9 cellular contexts compared by ENCODE assay signal in the genomic region with DNA sequence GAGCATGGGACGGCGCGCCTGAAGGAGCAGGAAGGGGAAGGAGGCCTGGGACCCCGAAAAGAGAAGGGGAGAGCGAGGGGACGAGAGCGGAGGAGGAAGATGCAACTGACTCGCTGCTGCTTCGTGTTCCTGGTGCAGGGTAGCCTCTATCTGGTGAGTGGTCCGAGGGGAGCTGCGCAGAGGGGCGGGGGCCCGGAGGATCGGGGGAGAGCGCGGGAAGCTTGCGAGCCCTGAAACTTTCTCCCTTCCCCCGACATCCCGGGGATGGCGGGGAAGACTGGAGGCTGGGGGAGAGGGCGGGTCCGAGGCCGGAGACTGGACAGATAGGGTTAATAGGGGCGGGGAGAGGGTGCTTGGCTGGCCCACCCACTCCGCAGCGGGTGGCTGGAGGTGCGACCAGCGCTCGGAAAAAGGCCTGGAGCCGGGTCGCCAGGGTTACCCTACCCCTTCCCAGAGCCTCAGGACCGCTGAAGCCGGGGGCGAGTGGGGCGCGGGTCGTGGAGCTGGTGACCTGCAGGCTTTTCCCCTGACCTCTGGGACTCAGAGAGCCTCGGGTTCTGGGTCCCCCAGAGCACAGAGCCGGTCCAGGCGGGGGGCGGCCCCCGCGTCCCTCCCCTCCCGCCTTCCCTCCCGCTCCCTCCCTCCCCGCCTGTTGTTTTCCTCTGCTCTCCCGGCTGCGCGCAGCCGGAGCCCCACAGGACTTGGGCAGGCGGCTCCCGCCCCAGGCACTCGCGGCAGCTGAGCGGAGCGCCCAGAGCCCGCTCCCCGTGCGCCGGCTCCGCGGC. TPM values are rescaled to one million over a fixed set of nuclear protein-coding genes. Genes with fewer than 3 reads are reported as not detected.
DNase-seq lines count a peak whose midpoint lies in the region; ATAC-seq and TF ChIP-seq lines count a peak whose summit lies in the region.
"Had no signal": no experiment of that assay in that cellular context is flagged by ENCODE, and none has a peak within 500 bp of the region (broad histone marks: within the 10 kb centered on the region; RNA-seq: fewer than 3 reads in every experiment).

No MANE protein-coding gene starts in this region.

- no peaks in the 10 kb centered on the region for H3K36me3 Mint-ChIP-seq in immature natural killer cell

- intact Hi-C loops in spleen (cut with DNase I; ENCODE audit: low total_unique reads): no loop called here

- no peaks in the 10 kb centered on the region for H3K9me3 ChIP-seq in spleen

- H3K4me3 Mint-ChIP-seq in immature natural killer cell: peak overlapping the region in 3 of 5 donors; percentile 36 to 44 (median 42)

- H3K9me3 Mint-ChIP-seq in immature natural killer cell: no peaks in the 10 kb centered on the region

- TF ChIP-seq CTCF in spleen (IDR thresholded peaks at IDR 0.05 in 8 of 11, conservative IDR thresholded peaks at IDR 0.05 in 3 of 11): no peak

- TF ChIP-seq POLR2A in spleen (IDR thresholded peaks at IDR 0.05): no peak

- no peaks in the 10 kb centered on the region for H3K36me3 ChIP-seq in spleen

- peaks cover 5 to 9% of the 10 kb centered on the region in 2 donors for H3K4me1 Mint-ChIP-seq in immature natural killer cell

- WGBS in spleen, 5 donors: 0 to 2% (median 1%) methylated on average over 39 to 62 of the region's 62 CpGs

- no peak for ATAC-seq in GM19035 (IDR thresholded peaks at IDR 0.05; ENCODE audit: unreplicated experiment)

- H3K27ac Mint-ChIP-seq in immature natural killer cell: no peak overlapping the region

- in situ Hi-C loops in T47D (cut with HindIII; ENCODE audit: low pct_unique_long_range_greater_than_20kb, low sequenced_read_pairs): no loop called here

- peaks cover 10 to 34% (median 26%) of the 10 kb centered on the region in 6 donors for H3K4me1 ChIP-seq in spleen

- H3K27ac ChIP-seq in spleen: peak overlapping the region in 5 of 8 donors; percentile 1 to 59 (median 36)

- peak; percentile 85 for DNase-seq in ELF-1 (ENCODE audit: low read depth, low spot score)
- DNase-seq in NCI-H1694 (lab: John Stamatoyannopoulos, UW): peak; percentile 27
- peak; percentile 54 to 77 for DNase-seq in T47D (ENCODE audit: low read depth in 1 of 2, low spot score in 1 of 2)
- DNase-seq in immature natural killer cell: no peak
- no peak for DNase-seq in spleen
- no peak for DNase-seq in effector CD4-positive, alpha-beta T cell
- no peak for DNase-seq in inferior parietal cortex (ENCODE audit: extremely low spot score)

- H3K27me3 Mint-ChIP-seq in immature natural killer cell (ENCODE audit: low read depth in 3 of 3): peaks cover 16 to 23% (median 18%) of the 10 kb centered on the region in 3 donors

- H3K27me3 ChIP-seq in spleen (replicated peaks in 1 of 7): peaks cover 0 to 71% (median 29%) of the 10 kb centered on the region in 7 donors

- peak overlapping the region; percentile 25 to 73 (median 45) for H3K4me3 ChIP-seq in spleen

RNA-seq across cellular contexts. Expression of a gene that starts 0.6 kb away (rescaled TPM):
- polyA plus RNA-seq in immature natural killer cell (not detected), spleen (under 1 TPM; 0.37 to 0.48 (median 0.38) TPM)
- 1 to 10 TPM in 5 of 7 donors, under 1 TPM in 2; 0.37 to 3.3 (median 2.0) TPM for total RNA-seq in spleen
- total RNA-seq: T-helper 1 cell treated with Interleukin-12 subunit alpha and Interleukin-12 subunit beta and Interleukin-4 antibody, amounts not matched to agents 30 ng/mL and 1 ng/mL, for 36 hours had no signal

Comparison
In these comparisons a context has a peak if more than half of its experiments do, and no peak if none do; other contexts are left out.
1. DNase-seq: peak in ELF-1 (single experiment), NCI-H1694 (single experiment) and T47D (2 of 2); none in immature natural killer cell (0 of 3), spleen (single experiment), effector CD4-positive, alpha-beta T cell (single experiment) and inferior parietal cortex (single experiment).